In the genomic region with DNA sequence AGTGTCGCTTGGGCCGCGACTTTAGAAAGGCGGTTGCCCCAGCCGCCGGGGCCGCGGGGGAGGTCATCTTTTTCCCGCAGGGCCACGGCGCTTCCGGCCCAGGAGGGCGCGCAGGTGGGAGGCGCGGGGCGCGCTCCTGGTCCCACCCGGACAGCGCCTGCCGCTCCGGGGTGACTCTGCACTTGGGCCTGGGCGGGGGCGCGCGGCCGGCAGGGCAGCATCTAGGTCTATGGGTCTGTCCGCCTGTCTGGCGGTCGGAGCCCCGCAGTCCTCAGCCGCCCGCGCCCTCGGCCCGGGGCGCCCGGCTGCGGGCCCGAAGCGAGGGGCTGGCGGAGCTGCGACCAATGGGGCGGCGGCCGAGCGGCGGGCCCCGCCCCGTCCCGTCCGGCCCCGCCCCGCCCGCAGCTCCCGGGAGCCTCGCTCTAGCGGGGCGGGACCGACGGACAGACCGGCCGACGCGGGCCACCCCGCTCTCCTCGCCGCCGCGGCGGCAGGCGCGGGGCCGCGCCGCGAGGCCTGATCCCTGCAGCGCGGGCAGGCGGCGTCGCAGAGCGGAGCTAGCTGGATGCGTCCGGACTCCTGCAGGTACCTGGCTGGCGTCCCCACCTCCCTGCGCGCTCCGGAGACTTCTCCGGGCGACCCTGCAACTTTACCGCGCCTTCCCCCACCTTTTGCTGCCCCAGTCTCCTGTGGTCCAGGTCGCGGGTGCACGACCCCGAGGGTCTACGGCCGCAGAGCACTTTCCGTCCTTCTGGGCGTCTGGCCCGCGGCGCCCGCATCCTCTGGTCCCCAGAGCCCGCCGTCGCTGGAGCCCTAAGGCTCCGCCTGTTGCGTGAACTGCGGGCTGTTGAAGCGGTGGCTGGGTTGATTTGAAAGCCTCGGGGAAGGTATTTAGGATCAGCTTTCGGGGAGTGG, we compare ENCODE assay signal across 8 cellular contexts. TPM values are rescaled to one million over a fixed set of nuclear protein-coding genes. Genes with fewer than 3 reads are reported as not detected.
DNase-seq lines count a peak whose midpoint lies in the region; ATAC-seq, FAIRE-seq and TF ChIP-seq lines count a peak whose summit lies in the region.

A gene with protein sequence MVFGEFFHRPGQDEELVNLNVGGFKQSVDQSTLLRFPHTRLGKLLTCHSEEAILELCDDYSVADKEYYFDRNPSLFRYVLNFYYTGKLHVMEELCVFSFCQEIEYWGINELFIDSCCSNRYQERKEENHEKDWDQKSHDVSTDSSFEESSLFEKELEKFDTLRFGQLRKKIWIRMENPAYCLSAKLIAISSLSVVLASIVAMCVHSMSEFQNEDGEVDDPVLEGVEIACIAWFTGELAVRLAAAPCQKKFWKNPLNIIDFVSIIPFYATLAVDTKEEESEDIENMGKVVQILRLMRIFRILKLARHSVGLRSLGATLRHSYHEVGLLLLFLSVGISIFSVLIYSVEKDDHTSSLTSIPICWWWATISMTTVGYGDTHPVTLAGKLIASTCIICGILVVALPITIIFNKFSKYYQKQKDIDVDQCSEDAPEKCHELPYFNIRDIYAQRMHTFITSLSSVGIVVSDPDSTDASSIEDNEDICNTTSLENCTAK (plus strand): TSS at position 446 of the 915 bp plus-strand sequence. CDS start 52,342 bp downstream, outside the sequence.

- H3K36me3 ChIP-seq in MM.1S (replicated peaks; ENCODE audit: insufficient read depth, low read length) (no peaks in the 10 kb centered on the region), pancreas (no peaks in the 10 kb centered on the region)

- peak within 1 kb of the TSS; percentile 61 for H3K4me3 Mint-ChIP-seq in activated CD4-positive, alpha-beta T cell treated with anti-CD3 and anti-CD28 coated beads, Interleukin-2, amount 10 ng/mL, durations not matched to agents 7 days and 5 days
- peak within 1 kb of the TSS; percentile 63 for H3K4me3 Mint-ChIP-seq in activated T-cell treated with anti-CD3 and anti-CD28 coated beads, Interleukin-2, amount 50 U/mL, for 4 hours

- no peaks in the 10 kb centered on the region for H4K20me1 ChIP-seq in MM.1S (ENCODE audit: insufficient read depth, low read length)

- no peaks in the 10 kb centered on the region for H3K9me2 ChIP-seq in MM.1S (replicated peaks; ENCODE audit: insufficient read depth, low read length)

- TF ChIP-seq CTCF in MM.1S (IDR thresholded peaks at IDR 0.05; ENCODE audit: low read length) (no peak), pancreas (IDR thresholded peaks at IDR 0.05) (no peak)

- peak; percentile 67 to 79 for ATAC-seq in activated T-cell treated with anti-CD3 and anti-CD28 coated beads, Interleukin-2, amount 50 U/mL, for 4 hours
- ATAC-seq in pancreas = peak; percentile 83 to 89 (median 86)

- FAIRE-seq in pancreas (lab: Jason Lieb, UNC) = no peak

- H3K9ac ChIP-seq in MM.1S (ENCODE audit: low read length) = peak within 1 kb of the TSS; percentile 34; the same call in 1 of the 2 replicates

- H3F3A ChIP-seq in MM.1S (ENCODE audit: insufficient read depth, low read length) = peaks cover 4% of the 10 kb centered on the region

- H3K9me3 Mint-ChIP-seq in activated CD4-positive, alpha-beta T cell treated with anti-CD3 and anti-CD28 coated beads, Interleukin-2, amount 10 ng/mL, durations not matched to agents 7 days and 5 days = no peaks in the 10 kb centered on the region
- H3K9me3 Mint-ChIP-seq in activated T-cell treated with anti-CD3 and anti-CD28 coated beads, Interleukin-2, amount 50 U/mL, for 4 hours = peaks cover 2% of the 10 kb centered on the region

- no peak for DNase-seq in activated CD4-positive, alpha-beta T cell treated with anti-CD3 and anti-CD28 coated beads, Interleukin-2, amount 10 ng/mL, durations not matched to agents 7 days and 5 days
- DNase-seq in activated CD4-positive, alpha-beta T cell treated with anti-CD3 and anti-CD28 coated beads for 1 hour = no peak
- peak; percentile 32 for DNase-seq in HCEC 1CT
- DNase-seq in MM.1S = peak; percentile 64
- no peak for DNase-seq in activated T-cell treated with anti-CD3 and anti-CD28 coated beads, Interleukin-2, amount 50 U/mL, for 4 hours
- DNase-seq in head of caudate nucleus = peak in 23 of 42 donors; percentile 3 to 59 (median 19)
- DNase-seq in pancreas = peak; percentile 28 to 83 (median 56)
- no peak for DNase-seq in NCI-H1092 treated with DMSO at 0.1 percent for 48 hours (lab: John Stamatoyannopoulos, UW)

- peak within 1 kb of the TSS; percentile 36; the same call in 1 of the 2 replicates for H3K27ac ChIP-seq in MM.1S (ENCODE audit: low read length)
- H3K27ac ChIP-seq in pancreas = peak within 1 kb of the TSS; percentile 45 to 81 (median 54)

- peak within 1 kb of the TSS; percentile 83 for H3K4me2 ChIP-seq in MM.1S (ENCODE audit: low read depth, low read length)

- H3K27ac Mint-ChIP-seq in activated CD4-positive, alpha-beta T cell treated with anti-CD3 and anti-CD28 coated beads, Interleukin-2, amount 10 ng/mL, durations not matched to agents 7 days and 5 days = no peak within 1 kb of the TSS

- peak within 1 kb of the TSS; percentile 89 for H3K4me3 ChIP-seq in MM.1S (ENCODE audit: low read length)
- peak within 1 kb of the TSS; percentile 59 to 76 (median 66) for H3K4me3 ChIP-seq in pancreas

- H3K27me3 Mint-ChIP-seq in activated CD4-positive, alpha-beta T cell treated with anti-CD3 and anti-CD28 coated beads, Interleukin-2, amount 10 ng/mL, durations not matched to agents 7 days and 5 days = peaks cover 70% of the 10 kb centered on the region
- peaks cover 72% of the 10 kb centered on the region for H3K27me3 Mint-ChIP-seq in activated T-cell treated with anti-CD3 and anti-CD28 coated beads, Interleukin-2, amount 50 U/mL, for 4 hours (ENCODE audit: low read depth)

- H3K9me3 ChIP-seq in MM.1S (replicated peaks; ENCODE audit: insufficient read depth, low read length) = no peaks in the 10 kb centered on the region
- H3K9me3 ChIP-seq in pancreas = no peaks in the 10 kb centered on the region

- H3K27me3 ChIP-seq in MM.1S (replicated peaks; ENCODE audit: insufficient read depth, low read length) = peaks cover 12% of the 10 kb centered on the region
- H3K27me3 ChIP-seq in pancreas = no peaks in the 10 kb centered on the region

- intact Hi-C loops in head of caudate nucleus (cut with DNase I) (no loop called here), pancreas (cut with DNase I) (no loop called here)

- H3K4me1 ChIP-seq in MM.1S (ENCODE audit: low read length) (peaks cover 5% of the 10 kb centered on the region; the same call in 1 of the 2 replicates), pancreas (peaks cover 0 to 5% (median 0%) of the 10 kb centered on the region in 3 donors)

- peak within 1 kb of the TSS; percentile 98 for H2AFZ ChIP-seq in MM.1S (ENCODE audit: low read length)

- H3K79me2 ChIP-seq in MM.1S (ENCODE audit: low read length) = peaks cover 8% of the 10 kb centered on the region; the same call in 1 of the 2 replicates

- no peaks in the 10 kb centered on the region for H3K36me3 Mint-ChIP-seq in activated CD4-positive, alpha-beta T cell treated with anti-CD3 and anti-CD28 coated beads, Interleukin-2, amount 10 ng/mL, durations not matched to agents 7 days and 5 days (ENCODE audit: low read depth)
- no peaks in the 10 kb centered on the region for H3K36me3 Mint-ChIP-seq in activated T-cell treated with anti-CD3 and anti-CD28 coated beads, Interleukin-2, amount 50 U/mL, for 4 hours (ENCODE audit: insufficient read depth)

- WGBS in pancreas, 2 donors = 0 to 1% methylated on average over 69 to 114 of the region's 114 CpGs

- POLR2A ChIA-PET in activated CD4-positive, alpha-beta T cell treated with anti-CD3 and anti-CD28 coated beads, Interleukin-2, amount 10 ng/mL, durations not matched to agents 7 days and 5 days (lab: Charles Lee) = no interaction called here

- CTCF ChIA-PET in activated CD4-positive, alpha-beta T cell treated with anti-CD3 and anti-CD28 coated beads, Interleukin-2, amount 10 ng/mL, durations not matched to agents 7 days and 5 days (lab: Charles Lee) = no interaction called here

- H3K4me1 Mint-ChIP-seq in activated CD4-positive, alpha-beta T cell treated with anti-CD3 and anti-CD28 coated beads, Interleukin-2, amount 10 ng/mL, durations not matched to agents 7 days and 5 days = peaks cover 10% of the 10 kb centered on the region
- peaks cover 15% of the 10 kb centered on the region for H3K4me1 Mint-ChIP-seq in activated T-cell treated with anti-CD3 and anti-CD28 coated beads, Interleukin-2, amount 50 U/mL, for 4 hours (ENCODE audit: low read depth)

RNA-seq across cellular contexts. Expression of the gene that starts here (rescaled TPM):
- total RNA-seq in activated CD4-positive, alpha-beta T cell treated with anti-CD3 and anti-CD28 coated beads, Interleukin-2, amount 10 ng/mL, durations not matched to agents 7 days and 5 days = not detected
- total RNA-seq in activated T-cell treated with anti-CD3 and anti-CD28 coated beads, Interleukin-2, amount 50 U/mL, for 4 hours = not detected
- 10 to 100 TPM in 1 of 6 donors, 1 to 10 TPM in 5; 3.3 to 10.2 (median 6.1) TPM for total RNA-seq in pancreas
- polyA plus RNA-seq in pancreas = 10 to 100 TPM in 1 of 2 donors, 1 to 10 TPM in 1; 4.4 to 16.4 TPM

Comparison
In these comparisons a context has a peak if more than half of its experiments do, and no peak if none do; other contexts are left out.
1. RNA of the gene that starts here (total RNA-seq): 3.3 to 10.2 TPM in pancreas; not detected in activated CD4-positive, alpha-beta T cell treated with anti-CD3 and anti-CD28 coated beads, Interleukin-2, amount 10 ng/mL, durations not matched to agents 7 days and 5 days and not detected in activated T-cell treated with anti-CD3 and anti-CD28 coated beads, Interleukin-2, amount 50 U/mL, for 4 hours; every median in the first group is over 4 times any median in the second.
2. Peak in ATAC-seq in activated T-cell treated with anti-CD3 and anti-CD28 coated beads, Interleukin-2, amount 50 U/mL, for 4 hours; RNA of the gene not detected or under 1 TPM.
3. DNase-seq: peak in HCEC 1CT (single experiment), MM.1S (single experiment), head of caudate nucleus (23 of 42) and pancreas (6 of 6); none in activated CD4-positive, alpha-beta T cell treated with anti-CD3 and anti-CD28 coated beads, Interleukin-2, amount 10 ng/mL, durations not matched to agents 7 days and 5 days (single experiment), activated CD4-positive, alpha-beta T cell treated with anti-CD3 and anti-CD28 coated beads for 1 hour (single experiment), activated T-cell treated with anti-CD3 and anti-CD28 coated beads, Interleukin-2, amount 50 U/mL, for 4 hours (single experiment) and NCI-H1092 treated with DMSO at 0.1 percent for 48 hours (single experiment).